In genomic region chr6:14792118-14792955, GRCh38 we compare ENCODE assay signal across 1 cellular context.
TF ChIP-seq lines count a peak whose summit lies in the region.

No MANE protein-coding gene starts in this region.

TF ChIP-seq in WTC11, 78 proteins besides CTCF, POLR2A, EP300 and RAD21 (continued from another document):
- TF ChIP-seq ZNF281 (CRISPR knock-in tag; IDR thresholded peaks at IDR 0.05) (no peak), RELA (CRISPR knock-in tag; IDR thresholded peaks at IDR 0.05; ENCODE audit: borderline replicate concordance) (no peak), CDX4 (CRISPR knock-in tag; IDR thresholded peaks at IDR 0.05; ENCODE audit: borderline replicate concordance) (no peak), TCF7 (CRISPR knock-in tag; IDR thresholded peaks at IDR 0.05; ENCODE audit: low read depth) (no peak), KAT7 (CRISPR knock-in tag; IDR thresholded peaks at IDR 0.05; ENCODE audit: borderline replicate concordance) (no peak), JUN (CRISPR knock-in tag; IDR thresholded peaks at IDR 0.05) (no peak), NFYB (CRISPR knock-in tag; conservative IDR thresholded peaks at IDR 0.05; ENCODE audit: low read depth) (no peak), TEAD4 (CRISPR knock-in tag; IDR thresholded peaks at IDR 0.05) (no peak), ERG (CRISPR knock-in tag; IDR thresholded peaks at IDR 0.05) (no peak), ZMAT4 (CRISPR knock-in tag; IDR thresholded peaks at IDR 0.05) (no peak), ZNF138 (CRISPR knock-in tag; conservative IDR thresholded peaks at IDR 0.05) (no peak)
